8 cellular contexts compared by ENCODE assay signal in the genomic region with DNA sequence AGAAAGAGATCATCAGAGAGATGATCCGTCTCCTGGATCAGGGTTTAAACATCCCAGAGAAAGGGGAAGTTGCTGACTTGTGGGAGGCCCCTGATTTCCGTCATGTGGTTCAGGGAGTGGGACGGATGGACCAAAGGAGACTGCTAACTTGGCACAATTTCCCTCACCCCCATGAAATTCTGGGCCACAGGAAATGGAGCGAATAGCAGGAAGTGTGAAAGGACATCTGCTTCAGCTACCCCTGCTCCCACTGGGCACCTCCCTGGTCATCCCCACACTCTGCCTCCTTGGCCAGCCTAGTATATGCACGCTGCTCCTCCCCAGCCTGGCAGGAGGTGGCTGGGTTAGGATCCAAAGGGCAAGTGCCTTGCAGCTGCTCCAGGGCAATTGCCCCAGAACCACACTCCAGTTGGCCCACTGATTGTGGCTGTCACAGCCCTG. TPM values are rescaled to one million over a fixed set of nuclear protein-coding genes. Genes with fewer than 3 reads are reported as not detected.
DNase-seq lines count a peak whose midpoint lies in the region; ATAC-seq and TF ChIP-seq lines count a peak whose summit lies in the region.

No MANE protein-coding gene starts in this region.

- no peak for TF ChIP-seq CTCF in Caco-2 (IDR thresholded peaks at IDR 0.05; ENCODE audit: insufficient read depth in 1 of 2, low read depth in 1 of 2, low read length in 1 of 2, severe bottlenecking in 1 of 2, unreplicated experiment in 1 of 2)
- no peak for TF ChIP-seq CTCF in dorsolateral prefrontal cortex (IDR thresholded peaks at IDR 0.05 in 54 of 56, conservative IDR thresholded peaks at IDR 0.05 in 2 of 56; ENCODE audit: low read depth in 1 of 56, partially characterized antibody in 56 of 56)
- TF ChIP-seq CTCF in neural progenitor cell (IDR thresholded peaks at IDR 0.05): no peak
- TF ChIP-seq CTCF in brain microvascular endothelial cell (IDR thresholded peaks at IDR 0.05; ENCODE audit: low read depth, low read length, missing control alignments): no peak

- H3K27ac Mint-ChIP-seq in Caco-2 (ENCODE audit: unreplicated experiment) (no peak overlapping the region), neural progenitor cell (no peak overlapping the region)

- no peaks in the 10 kb centered on the region for H3K9me3 ChIP-seq in Caco-2
- no peaks in the 10 kb centered on the region for H3K9me3 ChIP-seq in neural progenitor cell (ENCODE audit: low read depth)
- no peaks in the 10 kb centered on the region for H3K9me3 ChIP-seq in GM23248 (ENCODE audit: low read depth)

- H3K9ac ChIP-seq in neural progenitor cell (no peak overlapping the region), GM23248 (no peak overlapping the region)

- CTCF ChIA-PET in Caco-2 (lab: Charles Lee): no interaction called here

- H3K4me1 ChIP-seq in Caco-2 (no peaks in the 10 kb centered on the region; the same call in 1 of the 2 replicates), neural progenitor cell (peaks cover 3% of the 10 kb centered on the region), GM23248 (ENCODE audit: insufficient read depth) (no peaks in the 10 kb centered on the region)

- POLR2A ChIA-PET in Caco-2 (lab: Charles Lee): no interaction called here

- H3K9me3 Mint-ChIP-seq in Caco-2 (ENCODE audit: unreplicated experiment): no peaks in the 10 kb centered on the region
- no peaks in the 10 kb centered on the region for H3K9me3 Mint-ChIP-seq in neural progenitor cell

- H3K4me2 ChIP-seq in neural progenitor cell (peak overlapping the region; percentile 98), GM23248 (ENCODE audit: unreplicated experiment) (no peak overlapping the region)

- H3K36me3 ChIP-seq in Caco-2 (ENCODE audit: control insufficient read depth, insufficient read depth, low read length) (no peaks in the 10 kb centered on the region), neural progenitor cell (no peaks in the 10 kb centered on the region), brain microvascular endothelial cell (replicated peaks) (no peaks in the 10 kb centered on the region), GM23248 (ENCODE audit: low read depth) (no peaks in the 10 kb centered on the region)

- in situ Hi-C loops in brain microvascular endothelial cell (cut with HindIII; ENCODE audit: low pct_ligation_motif_present, low sequenced_read_pairs) (no loop called here), GM23248 (cut with MboI) (loop anchor here (10.0 kb wide), 1 partner anchor 183 kb away; the partner anchor contains the start of gene C17orf107)

- H3K27me3 Mint-ChIP-seq in Caco-2 (ENCODE audit: insufficient read depth, unreplicated experiment) (no peaks in the 10 kb centered on the region), neural progenitor cell (ENCODE audit: insufficient read depth, low read depth) (peaks cover 3% of the 10 kb centered on the region)

- H3K4me3 ChIP-seq in Caco-2 (ENCODE audit: low read depth, low read length) (peak overlapping the region; percentile 66), dorsolateral prefrontal cortex (peak overlapping the region; percentile 65 to 88 (median 80)), neural progenitor cell (peak overlapping the region; percentile 89), brain microvascular endothelial cell (ENCODE audit: low read depth, low read length) (no peak overlapping the region), GM23248 (no peak overlapping the region)

- no peaks in the 10 kb centered on the region for H3K9me2 ChIP-seq in GM23248 (ENCODE audit: insufficient read depth)

- H3K4me3 Mint-ChIP-seq in Caco-2 (ENCODE audit: unreplicated experiment) (peak overlapping the region; percentile 84), neural progenitor cell (peak overlapping the region; percentile 86)

- intact Hi-C loops in Caco-2 (cut with micrococcal nuclease; ENCODE audit: unreplicated experiment) (no loop called here), dorsolateral prefrontal cortex (cut with DNase I) (loop anchor here (2.0 to 5.0 kb wide), 3 partner anchors 19 to 176 kb away; partner anchors contain the start of genes GLTPD2 (in 1 of the 2), MED11 (in 1 of the 2) and VMO1 (in 1 of the 2))

- no TSS peak for BruUV-seq in Caco-2 (replicated peaks; lab: Mats Ljungman, UMichigan)

- H3K79me2 ChIP-seq in neural progenitor cell (ENCODE audit: low read depth): peaks cover 27% of the 10 kb centered on the region
- no peaks in the 10 kb centered on the region for H3K79me2 ChIP-seq in GM23248 (ENCODE audit: insufficient read depth)

- H3F3A ChIP-seq in neural progenitor cell (ENCODE audit: low read depth) (peaks cover 10% of the 10 kb centered on the region), GM23248 (ENCODE audit: insufficient read depth) (no peaks in the 10 kb centered on the region)

- no peak for ATAC-seq in HG02642 (IDR thresholded peaks at IDR 0.05; ENCODE audit: poor library complexity, unreplicated experiment)

- no peak overlapping the region for H2AFZ ChIP-seq in neural progenitor cell (replicated peaks)
- H2AFZ ChIP-seq in GM23248: no peak overlapping the region

- H3K27ac ChIP-seq in dorsolateral prefrontal cortex (peak overlapping the region in 48 of 59 donors; percentile 7 to 95 (median 88)), neural progenitor cell (no peak overlapping the region), brain microvascular endothelial cell (no peak overlapping the region), GM23248 (no peak overlapping the region)

- DNase-seq in Caco-2 (no peak), NOMO-1 (lab: John Stamatoyannopoulos, UW; ENCODE audit: unreplicated experiment in 2 of 2) (peak; percentile 64 to 81), dorsolateral prefrontal cortex (peak in 5 of 10 donors; percentile 26 to 55 (median 34)), neural progenitor cell (ENCODE audit: low spot score) (no peak), brain microvascular endothelial cell (no peak), GM23248 (no peak), LoVo (ENCODE audit: low spot score) (no peak)

- H3K27me3 ChIP-seq in Caco-2 (replicated peaks; ENCODE audit: control insufficient read depth, insufficient read depth, low read length): no peaks in the 10 kb centered on the region
- no peaks in the 10 kb centered on the region for H3K27me3 ChIP-seq in dorsolateral prefrontal cortex
- no peaks in the 10 kb centered on the region for H3K27me3 ChIP-seq in neural progenitor cell
- H3K27me3 ChIP-seq in brain microvascular endothelial cell (replicated peaks): no peaks in the 10 kb centered on the region
- H3K27me3 ChIP-seq in GM23248 (replicated peaks; ENCODE audit: insufficient read depth): no peaks in the 10 kb centered on the region

- H3K36me3 Mint-ChIP-seq in Caco-2 (ENCODE audit: insufficient read depth, unreplicated experiment) (peaks cover 24% of the 10 kb centered on the region), neural progenitor cell (no peaks in the 10 kb centered on the region)

- 73 to 78% methylated on average over 5 of the region's 5 CpGs for WGBS in GM23248 (ENCODE audit: low coverage in 1 of 2, low lambda C conversion rate in 2 of 2, missing lambda C conversion rate in 2 of 2), 2 experiments

- H4K20me1 ChIP-seq in neural progenitor cell (ENCODE audit: low read depth) (peaks cover 10% of the 10 kb centered on the region), GM23248 (ENCODE audit: insufficient read depth) (no peaks in the 10 kb centered on the region)

- no peaks in the 10 kb centered on the region for H3K4me1 Mint-ChIP-seq in Caco-2 (ENCODE audit: low read depth, unreplicated experiment)
- H3K4me1 Mint-ChIP-seq in neural progenitor cell: peaks cover 11% of the 10 kb centered on the region

RNA-seq across cellular contexts. Expression of gene ARRB2, which starts 1.3 kb away (rescaled TPM):
- 37.1 and 37.8 TPM in 2 replicates for total RNA-seq in Caco-2 (2022)
- 100 to 1,000 TPM in 45 of 120 experiments, 10 to 100 TPM in 75; 66.2 to 131 (median 94.9) TPM for total RNA-seq in dorsolateral prefrontal cortex
- total RNA-seq in neural progenitor cell (ENCODE audit: low replicate concordance): 33.3 and 64.9 TPM in 2 replicates
- total RNA-seq in GM23248 (2014; rRNA removed; shearing (Covaris generic)): 4.1 and 4.8 TPM in 2 replicates
- 3.7 and 3.9 TPM in 2 replicates for polyA plus RNA-seq in GM23248 (2016; fragmentation: Nextera tagmentation; extraction: Ambion mirVana)

RNA-seq across cellular contexts. Expression of gene PELP1, which starts 7.8 kb away (rescaled TPM):
- total RNA-seq in Caco-2 (2022): 58.2 and 71.6 TPM in 2 replicates
- total RNA-seq in dorsolateral prefrontal cortex: 100 to 1,000 TPM in 1 of 120 experiments, 10 to 100 TPM in 119; 56.4 to 101 (median 70.6) TPM
- total RNA-seq in neural progenitor cell (ENCODE audit: low replicate concordance): 22.4 and 38.1 TPM in 2 replicates
- total RNA-seq in GM23248 (2014; rRNA removed; shearing (Covaris generic)): 18.8 and 25.6 TPM in 2 replicates
- polyA plus RNA-seq in GM23248 (2016; fragmentation: Nextera tagmentation; extraction: Ambion mirVana): 10.4 and 13.6 TPM in 2 replicates

RNA-seq across cellular contexts. Expression of gene MED11, which starts 19.5 kb away (rescaled TPM):
- total RNA-seq in Caco-2 (2022): 9.1 and 9.4 TPM in 2 replicates
- 10 to 100 TPM in 112 of 120 experiments, 1 to 10 TPM in 8; 7.9 to 21.7 (median 14.7) TPM for total RNA-seq in dorsolateral prefrontal cortex
- total RNA-seq in neural progenitor cell (ENCODE audit: low replicate concordance): 27.3 and 31.6 TPM in 2 replicates
- total RNA-seq in GM23248 (2014; rRNA removed; shearing (Covaris generic)): 14.4 and 16.9 TPM in 2 replicates
- polyA plus RNA-seq in GM23248 (2016; fragmentation: Nextera tagmentation; extraction: Ambion mirVana): 26.9 and 27.4 TPM in 2 replicates

RNA-seq across cellular contexts. Expression of gene ZMYND15, which starts 27.9 kb away (rescaled TPM):
- total RNA-seq in Caco-2 (2022): 2.2 and 3.5 TPM in 2 replicates
- 1 to 10 TPM in 92 of 120 experiments, under 1 TPM in 28; 0.46 to 3.6 (median 1.4) TPM for total RNA-seq in dorsolateral prefrontal cortex
- not detected in 2 replicates for total RNA-seq in neural progenitor cell (ENCODE audit: low replicate concordance)
- total RNA-seq in GM23248 (2014; rRNA removed; shearing (Covaris generic)): 0.32 and 0.89 TPM in 2 replicates
- polyA plus RNA-seq in GM23248 (2016; fragmentation: Nextera tagmentation; extraction: Ambion mirVana): 0.16 TPM in 1 of 2 replicates, not detected in the other

RNA-seq across cellular contexts. Expression of gene CXCL16, which starts 28.0 kb away (rescaled TPM):
- total RNA-seq in Caco-2 (2022) (44.8 and 55.3 TPM in 2 replicates), dorsolateral prefrontal cortex (10 to 100 TPM in 86 of 120 experiments, 1 to 10 TPM in 34; 4.0 to 31.9 (median 13.0) TPM), neural progenitor cell (ENCODE audit: low replicate concordance) (0.21 and 0.43 TPM in 2 replicates)
- total RNA-seq in GM23248 (2014; rRNA removed; shearing (Covaris generic)): 1.6 and 2.5 TPM in 2 replicates
- polyA plus RNA-seq in GM23248 (2016; fragmentation: Nextera tagmentation; extraction: Ambion mirVana): 4.1 TPM in 2 replicates

Comparison
In these comparisons a context has a peak if more than half of its experiments do, and no peak if none do; other contexts are left out.
1. DNase-seq: peak in NOMO-1 (2 of 2); none in Caco-2 (0 of 2), neural progenitor cell (single experiment), brain microvascular endothelial cell (single experiment), GM23248 (single experiment) and LoVo (single experiment).
2. H3K4me3 ChIP-seq: peak in Caco-2 (single experiment), dorsolateral prefrontal cortex (59 of 59) and neural progenitor cell (single experiment); none in brain microvascular endothelial cell (single experiment) and GM23248 (single experiment).
3. H3K27ac ChIP-seq: peak in dorsolateral prefrontal cortex (48 of 59); none in neural progenitor cell (single experiment), brain microvascular endothelial cell (single experiment) and GM23248 (single experiment).